In genomic region chr16:2673066-2673999, GRCh38 we compare ENCODE assay signal across 8 cellular contexts. TPM values are rescaled to one million over a fixed set of nuclear protein-coding genes. Genes with fewer than 3 reads are reported as not detected.
A peak's percentile ranks its signal among the peaks of the same experiment; 100 is the strongest.
DNase-seq lines count a peak whose midpoint lies in the region; ATAC-seq, FAIRE-seq and TF ChIP-seq lines count a peak whose summit lies in the region.

No MANE protein-coding gene starts in this region.

- DNase-seq in NCI-H1694 (lab: John Stamatoyannopoulos, UW) (peak; percentile 70), T-helper 1 cell (peak; percentile 91 to 97 (median 94)), amygdala (lab: John Stamatoyannopoulos, UW) (peak; percentile 65 to 98 (median 90)), left ventricle myocardium superior (peak; percentile 98), pulmonary artery endothelial cell (ENCODE audit: low read depth, low spot score) (peak; percentile 71), urothelium cell line (ENCODE audit: low spot score) (peak; percentile 98)

- peak; percentile 56 for FAIRE-seq in urothelium cell line (lab: Jason Lieb, UNC)

- intact Hi-C loops in left ventricle myocardium superior (cut with micrococcal nuclease), result no loop called here

- TF ChIP-seq POLR2A in GM15510 (IDR thresholded peaks at IDR 0.05; ENCODE audit: borderline replicate concordance, extremely low read depth, insufficient read length), result peak; percentile 63

- peak; percentile 95 for ATAC-seq in HG02885 (IDR thresholded peaks at IDR 0.05; ENCODE audit: poor library complexity, unreplicated experiment)
- peak; percentile 97 for ATAC-seq in left ventricle myocardium superior

RNA-seq across cellular contexts. Expression of gene KCTD5, which starts 9.0 kb away (rescaled TPM):
- 10.4 TPM for total RNA-seq in left ventricle myocardium superior
- total RNA-seq in pulmonary artery endothelial cell, result 26.0 and 27.2 TPM in 2 replicates

RNA-seq across cellular contexts. Expression of gene PRSS27, which starts 46.7 kb away (rescaled TPM):
- 0.12 TPM for total RNA-seq in left ventricle myocardium superior
- 0.07 and 0.33 TPM in 2 replicates for total RNA-seq in pulmonary artery endothelial cell

Comparison
In these comparisons a context has a peak if more than half of its experiments do, and no peak if none do; other contexts are left out.
1. Peak in every context shown above with its lines: DNase-seq and ATAC-seq.